In the genomic region with DNA sequence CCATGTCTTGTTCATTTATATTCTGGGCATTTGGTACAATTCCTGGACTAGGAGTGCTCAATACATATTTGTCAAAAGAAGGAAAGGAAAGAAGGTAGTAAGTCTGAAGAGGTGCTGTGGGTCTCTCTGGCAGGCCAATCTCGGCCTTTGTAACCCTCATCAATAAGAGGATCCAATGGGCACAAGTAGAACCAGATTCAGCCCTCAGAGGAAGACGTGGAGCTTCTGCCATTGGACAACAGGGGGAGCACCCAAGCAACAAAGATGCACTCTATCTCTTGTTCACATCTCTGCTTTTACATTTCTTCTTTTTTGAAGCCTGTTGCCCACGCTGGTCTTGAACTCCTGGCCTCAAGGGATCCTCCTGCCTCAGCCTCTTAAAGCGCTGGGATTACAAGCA, we compare ENCODE assay signal across 9 cellular contexts. TPM values are rescaled to one million over a fixed set of nuclear protein-coding genes. Genes with fewer than 3 reads are reported as not detected.
DNase-seq lines count a peak whose midpoint lies in the region; ATAC-seq and TF ChIP-seq lines count a peak whose summit lies in the region.
"Had no signal": no experiment of that assay in that cellular context is flagged by ENCODE, and none has a peak within 500 bp of the region (broad histone marks: within the 10 kb centered on the region; RNA-seq: fewer than 3 reads in every experiment).

No MANE protein-coding gene starts in this region.

- H3K4me3 Mint-ChIP-seq in WTC11: no peak overlapping the region

- H3K9me2 ChIP-seq in DOHH2 (replicated peaks; ENCODE audit: control insufficient read depth, low read length): no peaks in the 10 kb centered on the region

- no peak overlapping the region for H3K27ac Mint-ChIP-seq in WTC11

- peaks cover 37% of the 10 kb centered on the region for H3K79me2 ChIP-seq in DOHH2 (ENCODE audit: control insufficient read depth, low read length)

- no peaks in the 10 kb centered on the region for H3K27me3 Mint-ChIP-seq in WTC11 (ENCODE audit: low read depth)

- H4K20me1 ChIP-seq in DOHH2 (ENCODE audit: control insufficient read depth, insufficient read depth, low read depth, low read length): no peaks in the 10 kb centered on the region

- peak overlapping the region; percentile 7; the same call in 1 of the 2 replicates for H3K4me3 ChIP-seq in DOHH2 (ENCODE audit: low read length)
- no peak overlapping the region for H3K4me3 ChIP-seq in Jurkat, Clone E6-1 (ENCODE audit: low read length)

- H3K27ac ChIP-seq in DOHH2 (ENCODE audit: low read depth, low read length): no peak overlapping the region

- CTCF ChIA-PET in WTC11 (lab: Charles Lee): interaction anchor here (0.6 to 1.0 kb wide), 7 partner anchors 9 to 273 kb away, joined by 3 to 6 read pairs (median 5); a partner anchor contains a TSS

- POLR2A ChIA-PET in WTC11 (lab: Charles Lee): no interaction called here

- H3K36me3 Mint-ChIP-seq in WTC11: peaks cover 7% of the 10 kb centered on the region

- intact Hi-C loops in Right ventricle myocardium superior (cut with DNase I): no loop called here

- peaks cover 10% of the 10 kb centered on the region for H3K4me1 Mint-ChIP-seq in WTC11

- no peaks in the 10 kb centered on the region for H3K9me3 Mint-ChIP-seq in WTC11

- no peaks in the 10 kb centered on the region for H3K9me3 ChIP-seq in DOHH2 (ENCODE audit: control insufficient read depth, insufficient read depth, low read length)

- H3F3A ChIP-seq in DOHH2 (ENCODE audit: control insufficient read depth, insufficient read depth): peaks cover 7% of the 10 kb centered on the region; the same call in 1 of the 2 replicates

- no peaks in the 10 kb centered on the region for H3K27me3 ChIP-seq in DOHH2 (ENCODE audit: control insufficient read depth, low read length)

- peak; percentile 57 for DNase-seq in Jurkat, Clone E6-1 (ENCODE audit: low read depth, low spot score)
- DNase-seq in WTC11 (ENCODE audit: low spot score): peak; percentile 32
- DNase-seq in erythroblast (lab: John Stamatoyannopoulos, UW): peak; percentile 82 to 83
- peak in 2 of 3 experiments; percentile 12 to 18 for DNase-seq in stimulated activated CD4-positive, alpha-beta T cell treated with anti-CD3 and anti-CD28 coated beads, TNF-alpha, amount 100 ng/mL, for 4 hours (ENCODE audit: low read depth in 3 of 3)
- no peak for DNase-seq in NCI-H1092 (lab: John Stamatoyannopoulos, UW)
- no peak for DNase-seq in Right ventricle myocardium superior

- ATAC-seq in WTC11: peak; percentile 66
- ATAC-seq in GM19328 (IDR thresholded peaks at IDR 0.05; ENCODE audit: unreplicated experiment): no peak
- no peak for ATAC-seq in Right ventricle myocardium superior (ENCODE audit: poor library complexity)
- ATAC-seq: right cardiac atrium had no signal

- peaks cover 12% of the 10 kb centered on the region for H3K36me3 ChIP-seq in DOHH2 (ENCODE audit: control insufficient read depth, low read length)

- TF ChIP-seq POLR2A in erythroblast (IDR thresholded peaks at IDR 0.05; ENCODE audit: low read length): no peak

- H3K4me1 ChIP-seq in DOHH2 (ENCODE audit: control insufficient read depth, low read length): peaks cover 21% of the 10 kb centered on the region

- peak overlapping the region; percentile 76 for H3K4me2 ChIP-seq in DOHH2 (ENCODE audit: low read length)

- TF ChIP-seq CTCF in DOHH2 (IDR thresholded peaks at IDR 0.05; ENCODE audit: low read depth, low read length, poor library complexity, severe bottlenecking): peak; percentile 74
- 0 out of 2 replicates have a peak, but pooled peaks have one; percentile 20 for TF ChIP-seq CTCF in WTC11 (IDR thresholded peaks at IDR 0.05)

TF ChIP-seq in WTC11, 78 proteins besides CTCF, POLR2A, EP300 and RAD21:
- TF ChIP-seq, protein P1, sequence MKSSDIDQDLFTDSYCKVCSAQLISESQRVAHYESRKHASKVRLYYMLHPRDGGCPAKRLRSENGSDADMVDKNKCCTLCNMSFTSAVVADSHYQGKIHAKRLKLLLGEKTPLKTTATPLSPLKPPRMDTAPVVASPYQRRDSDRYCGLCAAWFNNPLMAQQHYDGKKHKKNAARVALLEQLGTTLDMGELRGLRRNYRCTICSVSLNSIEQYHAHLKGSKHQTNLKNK (CRISPR knock-in tag; IDR thresholded peaks at IDR 0.05): no peak
- TF ChIP-seq KAT7 (CRISPR knock-in tag; IDR thresholded peaks at IDR 0.05; ENCODE audit: borderline replicate concordance) (no peak), NR2C2 (CRISPR knock-in tag; IDR thresholded peaks at IDR 0.05) (no peak), ZNF317 (CRISPR knock-in tag; IDR thresholded peaks at IDR 0.05; ENCODE audit: borderline replicate concordance, low read depth) (no peak), TEAD4 (CRISPR knock-in tag; IDR thresholded peaks at IDR 0.05) (no peak)
- TF ChIP-seq, protein P2, sequence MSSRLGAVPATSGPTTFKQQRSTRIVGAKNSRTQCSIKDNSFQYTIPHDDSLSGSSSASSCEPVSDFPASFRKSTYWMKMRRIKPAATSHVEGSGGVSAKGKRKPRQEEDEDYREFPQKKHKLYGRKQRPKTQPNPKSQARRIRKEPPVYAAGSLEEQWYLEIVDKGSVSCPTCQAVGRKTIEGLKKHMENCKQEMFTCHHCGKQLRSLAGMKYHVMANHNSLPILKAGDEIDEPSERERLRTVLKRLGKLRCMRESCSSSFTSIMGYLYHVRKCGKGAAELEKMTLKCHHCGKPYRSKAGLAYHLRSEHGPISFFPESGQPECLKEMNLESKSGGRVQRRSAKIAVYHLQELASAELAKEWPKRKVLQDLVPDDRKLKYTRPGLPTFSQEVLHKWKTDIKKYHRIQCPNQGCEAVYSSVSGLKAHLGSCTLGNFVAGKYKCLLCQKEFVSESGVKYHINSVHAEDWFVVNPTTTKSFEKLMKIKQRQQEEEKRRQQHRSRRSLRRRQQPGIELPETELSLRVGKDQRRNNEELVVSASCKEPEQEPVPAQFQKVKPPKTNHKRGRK (CRISPR knock-in tag; IDR thresholded peaks at IDR 0.05; ENCODE audit: borderline replicate concordance): no peak
- TF ChIP-seq, protein P3, sequence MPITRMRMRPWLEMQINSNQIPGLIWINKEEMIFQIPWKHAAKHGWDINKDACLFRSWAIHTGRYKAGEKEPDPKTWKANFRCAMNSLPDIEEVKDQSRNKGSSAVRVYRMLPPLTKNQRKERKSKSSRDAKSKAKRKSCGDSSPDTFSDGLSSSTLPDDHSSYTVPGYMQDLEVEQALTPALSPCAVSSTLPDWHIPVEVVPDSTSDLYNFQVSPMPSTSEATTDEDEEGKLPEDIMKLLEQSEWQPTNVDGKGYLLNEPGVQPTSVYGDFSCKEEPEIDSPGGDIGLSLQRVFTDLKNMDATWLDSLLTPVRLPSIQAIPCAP (CRISPR knock-in tag; IDR thresholded peaks at IDR 0.05): no peak
- TF ChIP-seq, protein P4, sequence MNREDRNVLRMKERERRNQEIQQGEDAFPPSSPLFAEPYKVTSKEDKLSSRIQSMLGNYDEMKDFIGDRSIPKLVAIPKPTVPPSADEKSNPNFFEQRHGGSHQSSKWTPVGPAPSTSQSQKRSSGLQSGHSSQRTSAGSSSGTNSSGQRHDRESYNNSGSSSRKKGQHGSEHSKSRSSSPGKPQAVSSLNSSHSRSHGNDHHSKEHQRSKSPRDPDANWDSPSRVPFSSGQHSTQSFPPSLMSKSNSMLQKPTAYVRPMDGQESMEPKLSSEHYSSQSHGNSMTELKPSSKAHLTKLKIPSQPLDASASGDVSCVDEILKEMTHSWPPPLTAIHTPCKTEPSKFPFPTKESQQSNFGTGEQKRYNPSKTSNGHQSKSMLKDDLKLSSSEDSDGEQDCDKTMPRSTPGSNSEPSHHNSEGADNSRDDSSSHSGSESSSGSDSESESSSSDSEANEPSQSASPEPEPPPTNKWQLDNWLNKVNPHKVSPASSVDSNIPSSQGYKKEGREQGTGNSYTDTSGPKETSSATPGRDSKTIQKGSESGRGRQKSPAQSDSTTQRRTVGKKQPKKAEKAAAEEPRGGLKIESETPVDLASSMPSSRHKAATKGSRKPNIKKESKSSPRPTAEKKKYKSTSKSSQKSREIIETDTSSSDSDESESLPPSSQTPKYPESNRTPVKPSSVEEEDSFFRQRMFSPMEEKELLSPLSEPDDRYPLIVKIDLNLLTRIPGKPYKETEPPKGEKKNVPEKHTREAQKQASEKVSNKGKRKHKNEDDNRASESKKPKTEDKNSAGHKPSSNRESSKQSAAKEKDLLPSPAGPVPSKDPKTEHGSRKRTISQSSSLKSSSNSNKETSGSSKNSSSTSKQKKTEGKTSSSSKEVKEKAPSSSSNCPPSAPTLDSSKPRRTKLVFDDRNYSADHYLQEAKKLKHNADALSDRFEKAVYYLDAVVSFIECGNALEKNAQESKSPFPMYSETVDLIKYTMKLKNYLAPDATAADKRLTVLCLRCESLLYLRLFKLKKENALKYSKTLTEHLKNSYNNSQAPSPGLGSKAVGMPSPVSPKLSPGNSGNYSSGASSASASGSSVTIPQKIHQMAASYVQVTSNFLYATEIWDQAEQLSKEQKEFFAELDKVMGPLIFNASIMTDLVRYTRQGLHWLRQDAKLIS (CRISPR knock-in tag; IDR thresholded peaks at IDR 0.05; ENCODE audit: borderline replicate concordance): no peak
- TF ChIP-seq, protein P5, sequence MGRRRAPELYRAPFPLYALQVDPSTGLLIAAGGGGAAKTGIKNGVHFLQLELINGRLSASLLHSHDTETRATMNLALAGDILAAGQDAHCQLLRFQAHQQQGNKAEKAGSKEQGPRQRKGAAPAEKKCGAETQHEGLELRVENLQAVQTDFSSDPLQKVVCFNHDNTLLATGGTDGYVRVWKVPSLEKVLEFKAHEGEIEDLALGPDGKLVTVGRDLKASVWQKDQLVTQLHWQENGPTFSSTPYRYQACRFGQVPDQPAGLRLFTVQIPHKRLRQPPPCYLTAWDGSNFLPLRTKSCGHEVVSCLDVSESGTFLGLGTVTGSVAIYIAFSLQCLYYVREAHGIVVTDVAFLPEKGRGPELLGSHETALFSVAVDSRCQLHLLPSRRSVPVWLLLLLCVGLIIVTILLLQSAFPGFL (CRISPR knock-in tag; IDR thresholded peaks at IDR 0.05; ENCODE audit: borderline replicate concordance): no peak
TF ChIP-seq in WTC11: peak in this region for 0.

RNA-seq across cellular contexts. Expression of a gene that starts 2.2 kb away (rescaled TPM):
- 38.9 TPM for polyA plus RNA-seq in Jurkat, Clone E6-1 (2012; ENCODE audit: insufficient read depth, insufficient read length)
- 17.2 to 20.2 TPM (median 18.4 TPM) in 3 replicates for total RNA-seq in WTC11 (2021)
- 19.8 TPM for total RNA-seq in Right ventricle myocardium superior

RNA-seq across cellular contexts. Expression of a gene that starts 8.4 kb away (rescaled TPM):
- 84.2 TPM for polyA plus RNA-seq in Jurkat, Clone E6-1 (2012; ENCODE audit: insufficient read depth, insufficient read length)
- total RNA-seq in WTC11 (2021): 212 to 276 TPM (median 218 TPM) in 3 replicates
- total RNA-seq in Right ventricle myocardium superior: 63.5 TPM

RNA-seq across cellular contexts. Expression of a gene that starts 19.3 kb away (rescaled TPM):
- 106 TPM for polyA plus RNA-seq in Jurkat, Clone E6-1 (2012; ENCODE audit: insufficient read depth, insufficient read length)
- total RNA-seq in WTC11 (2021) (55.4 to 64.4 TPM (median 62.3 TPM) in 3 replicates), Right ventricle myocardium superior (22.1 TPM)

RNA-seq across cellular contexts. Expression of a gene that starts 34.7 kb away (rescaled TPM):
- polyA plus RNA-seq in Jurkat, Clone E6-1 (2012; ENCODE audit: insufficient read depth, insufficient read length): 0.69 TPM
- total RNA-seq in WTC11 (2021) (48.6 to 57.0 TPM (median 54.5 TPM) in 3 replicates), Right ventricle myocardium superior (7.1 TPM)

RNA-seq across cellular contexts. Expression of a gene that starts 36.3 kb away (rescaled TPM):
- polyA plus RNA-seq in Jurkat, Clone E6-1 (2012; ENCODE audit: insufficient read depth, insufficient read length): 43.7 TPM
- total RNA-seq in WTC11 (2021): 59.6 to 64.6 TPM (median 63.5 TPM) in 3 replicates
- 18.2 TPM for total RNA-seq in Right ventricle myocardium superior

Comparison
In these comparisons a context has a peak if more than half of its experiments do, and no peak if none do; other contexts are left out.
1. DNase-seq: peak in Jurkat, Clone E6-1 (single experiment), WTC11 (single experiment), erythroblast (2 of 2) and stimulated activated CD4-positive, alpha-beta T cell treated with anti-CD3 and anti-CD28 coated beads, TNF-alpha, amount 100 ng/mL, for 4 hours (2 of 3); none in NCI-H1092 (single experiment) and Right ventricle myocardium superior (single experiment).